13 cellular contexts compared by ENCODE assay signal in genomic region chrX:120753413-120754251, GRCh38.
DNase-seq lines count a peak whose midpoint lies in the region; ATAC-seq, FAIRE-seq and TF ChIP-seq lines count a peak whose summit lies in the region.
"Had no signal": no experiment of that assay in that cellular context is flagged by ENCODE, and none has a peak within 500 bp of the region (broad histone marks: within the 10 kb centered on the region; RNA-seq: fewer than 3 reads in every experiment).

No MANE protein-coding gene starts in this region.

- FAIRE-seq in kidney (lab: Jason Lieb, UNC): no peak

- intact Hi-C loops in MCF 10A (cut with micrococcal nuclease): no loop called here
- intact Hi-C loops in kidney (cut with DNase I): no loop called here

- no peak overlapping the region for H3K9ac ChIP-seq in kidney (ENCODE audit: low read length in 2 of 2)
- H3K9ac ChIP-seq: neural progenitor cell had no signal

- no TSS peak for BruUV-seq in MCF 10A (replicated peaks; lab: Mats Ljungman, UMichigan)

- no peaks in the 10 kb centered on the region for H3K27me3 Mint-ChIP-seq in activated naive CD8-positive, alpha-beta T cell
- no peaks in the 10 kb centered on the region for H3K27me3 Mint-ChIP-seq in stimulated activated naive CD8-positive, alpha-beta T cell treated with anti-CD3 and anti-CD28 coated beads, Interleukin-15, amount 100 ng/mL, for 72 hours
- H3K27me3 Mint-ChIP-seq in MCF 10A (ENCODE audit: insufficient read depth, unreplicated experiment): no peaks in the 10 kb centered on the region
- H3K27me3 Mint-ChIP-seq: dendritic cell treated with granulocyte-macrophage colony-stimulating factor and Interleukin-4, amounts not matched to agents 40 ng/mL and 50 ng/mL, for 4 days had no signal

- H3K9me3 Mint-ChIP-seq in activated naive CD8-positive, alpha-beta T cell (ENCODE audit: low read depth): no peaks in the 10 kb centered on the region
- no peaks in the 10 kb centered on the region for H3K9me3 Mint-ChIP-seq in stimulated activated naive CD8-positive, alpha-beta T cell treated with anti-CD3 and anti-CD28 coated beads, Interleukin-15, amount 100 ng/mL, for 72 hours
- H3K9me3 Mint-ChIP-seq in MCF 10A (ENCODE audit: unreplicated experiment): no peaks in the 10 kb centered on the region
- H3K9me3 Mint-ChIP-seq: dendritic cell treated with granulocyte-macrophage colony-stimulating factor and Interleukin-4, amounts not matched to agents 40 ng/mL and 50 ng/mL, for 4 days had no signal

- H3K4me3 ChIP-seq in kidney (ENCODE audit: low read length in 2 of 2): no peak overlapping the region
- H3K4me3 ChIP-seq: neural progenitor cell, thoracic aorta had no signal

- no peaks in the 10 kb centered on the region for H3K36me3 Mint-ChIP-seq in activated naive CD8-positive, alpha-beta T cell
- no peaks in the 10 kb centered on the region for H3K36me3 Mint-ChIP-seq in MCF 10A (ENCODE audit: insufficient read depth, unreplicated experiment)
- H3K36me3 Mint-ChIP-seq: neural progenitor cell had no signal

- peak; percentile 8 to 34 for DNase-seq in stimulated activated CD4-positive, alpha-beta T cell treated with anti-CD3 and anti-CD28 coated beads, Interleukin-12 subunit alpha, Interleukin-12 subunit beta, amount 100 ng/mL, for 24 hours (ENCODE audit: low read depth in 2 of 2)
- no peak for DNase-seq in stimulated activated CD4-positive, alpha-beta T cell treated with anti-CD3 and anti-CD28 coated beads, Interleukin-2, amount 100 ng/mL, for 48 hours
- DNase-seq in NAMALWA (ENCODE audit: low spot score) (peak; percentile 59), MCF 10A (ENCODE audit: unreplicated experiment) (no peak), kidney (no peak)
- peak; percentile 10 to 15 for DNase-seq in stimulated activated naive CD8-positive, alpha-beta T cell treated with anti-CD3 and anti-CD28 coated beads, Interleukin-15, amount 100 ng/mL, for 72 hours
- DNase-seq: activated effector memory CD4-positive, alpha-beta T cell treated with anti-CD3 and anti-CD28 coated beads, Interleukin-2, amount 50 U/mL, for 16 hours; NCI-H1417 had no signal

- ATAC-seq in stimulated activated naive CD8-positive, alpha-beta T cell treated with anti-CD3 and anti-CD28 coated beads, Interleukin-15, amount 100 ng/mL, for 72 hours: peak; percentile 74
- no peak for ATAC-seq in HG02642 (IDR thresholded peaks at IDR 0.05; ENCODE audit: poor library complexity, unreplicated experiment)

- no peak overlapping the region for H3K27ac ChIP-seq in kidney (ENCODE audit: low read depth in 2 of 2, low read length in 2 of 2)
- H3K27ac ChIP-seq: neural progenitor cell, thoracic aorta had no signal

- peak overlapping the region; percentile 42 for H3K4me3 Mint-ChIP-seq in activated naive CD8-positive, alpha-beta T cell
- H3K4me3 Mint-ChIP-seq in stimulated activated naive CD8-positive, alpha-beta T cell treated with anti-CD3 and anti-CD28 coated beads, Interleukin-15, amount 100 ng/mL, for 72 hours: peak overlapping the region; percentile 59 to 72
- H3K4me3 Mint-ChIP-seq in MCF 10A (ENCODE audit: unreplicated experiment): no peak overlapping the region
- H3K4me3 Mint-ChIP-seq: dendritic cell treated with granulocyte-macrophage colony-stimulating factor and Interleukin-4, amounts not matched to agents 40 ng/mL and 50 ng/mL, for 4 days; neural progenitor cell had no signal

- H3K27ac Mint-ChIP-seq in activated naive CD8-positive, alpha-beta T cell: peak overlapping the region; percentile 66
- H3K27ac Mint-ChIP-seq in stimulated activated naive CD8-positive, alpha-beta T cell treated with anti-CD3 and anti-CD28 coated beads, Interleukin-15, amount 100 ng/mL, for 72 hours: peak overlapping the region; percentile 41 to 80
- H3K27ac Mint-ChIP-seq in MCF 10A (ENCODE audit: low read depth, unreplicated experiment): no peak overlapping the region
- H3K27ac Mint-ChIP-seq: dendritic cell treated with granulocyte-macrophage colony-stimulating factor and Interleukin-4, amounts not matched to agents 40 ng/mL and 50 ng/mL, for 4 days; neural progenitor cell had no signal

- no peaks in the 10 kb centered on the region for H3K36me3 ChIP-seq in kidney (ENCODE audit: control insufficient read depth in 1 of 2, insufficient read depth in 2 of 2, low read length in 2 of 2)
- H3K36me3 ChIP-seq: neural progenitor cell, thoracic aorta had no signal

- H3K4me1 Mint-ChIP-seq in activated naive CD8-positive, alpha-beta T cell (ENCODE audit: low read depth): peaks cover 57% of the 10 kb centered on the region
- H3K4me1 Mint-ChIP-seq in stimulated activated naive CD8-positive, alpha-beta T cell treated with anti-CD3 and anti-CD28 coated beads, Interleukin-15, amount 100 ng/mL, for 72 hours: peaks cover 48% of the 10 kb centered on the region
- H3K4me1 Mint-ChIP-seq in MCF 10A (ENCODE audit: insufficient read depth, unreplicated experiment): no peaks in the 10 kb centered on the region

- POLR2A ChIA-PET in MCF 10A (lab: Yijun Ruan, JAX): interaction anchor here (1.0 kb wide), 1 partner anchor 11 kb away, joined by 3 read pairs; no protein-coding TSS in a partner anchor

- no peaks in the 10 kb centered on the region for H3K9me3 ChIP-seq in kidney (ENCODE audit: control insufficient read depth in 1 of 2, low read length in 2 of 2)
- H3K9me3 ChIP-seq: thoracic aorta had no signal

- CTCF ChIA-PET in MCF 10A (lab: Yijun Ruan, JAX): interaction anchor here (0.5 kb wide), 1 partner anchor 185 kb away, joined by 6 read pairs; no protein-coding TSS in a partner anchor

- TF ChIP-seq CTCF in MCF 10A (IDR thresholded peaks at IDR 0.05; ENCODE audit: unreplicated experiment) (no peak), kidney (IDR thresholded peaks at IDR 0.05; ENCODE audit: borderline replicate concordance, extremely low read depth, insufficient read depth) (no peak)

- no peaks in the 10 kb centered on the region for H3K4me1 ChIP-seq in kidney (ENCODE audit: control insufficient read depth in 1 of 2, insufficient read depth in 1 of 2, low read depth in 1 of 2, low read length in 2 of 2)

Comparison
In these comparisons a context has a peak if more than half of its experiments do, and no peak if none do; other contexts are left out.
1. DNase-seq: peak in stimulated activated CD4-positive, alpha-beta T cell treated with anti-CD3 and anti-CD28 coated beads, Interleukin-12 subunit alpha, Interleukin-12 subunit beta, amount 100 ng/mL, for 24 hours (2 of 2), NAMALWA (single experiment) and stimulated activated naive CD8-positive, alpha-beta T cell treated with anti-CD3 and anti-CD28 coated beads, Interleukin-15, amount 100 ng/mL, for 72 hours (2 of 2); none in stimulated activated CD4-positive, alpha-beta T cell treated with anti-CD3 and anti-CD28 coated beads, Interleukin-2, amount 100 ng/mL, for 48 hours (0 of 2), MCF 10A (single experiment) and kidney (single experiment).